ENCODE assay signal across 8 cellular contexts in genomic region chr7:100080895-100081534, GRCh38. TPM values are rescaled to one million over a fixed set of nuclear protein-coding genes. Genes with fewer than 3 reads are reported as not detected.
A peak's percentile ranks its signal among the peaks of the same experiment; 100 is the strongest.
DNase-seq lines count a peak whose midpoint lies in the region; ATAC-seq, FAIRE-seq and TF ChIP-seq lines count a peak whose summit lies in the region.

No MANE protein-coding gene starts in this region.

- peak overlapping the region; percentile 81 for H3K4me2 ChIP-seq in A549
- H3K4me2 ChIP-seq in neural cell (ENCODE audit: low read length): peak overlapping the region; percentile 76

- CTCF ChIA-PET in A549 (lab: Yijun Ruan, JAX): interaction anchor here (0.7 to 2.3 kb wide), 3 partner anchors 9 to 90 kb away, joined by 3 to 12 read pairs (median 5); no protein-coding TSS in a partner anchor

- no peaks in the 10 kb centered on the region for H3K27me3 ChIP-seq in NT2/D1 (ENCODE audit: insufficient read depth, insufficient read length)
- no peaks in the 10 kb centered on the region for H3K27me3 ChIP-seq in neural cell (ENCODE audit: insufficient read depth, low read depth, low read length)

- H3K36me3 ChIP-seq in NT2/D1 (ENCODE audit: insufficient read depth, insufficient read length, low read length) (peaks cover 38% of the 10 kb centered on the region), neural cell (ENCODE audit: insufficient read depth, low read length) (peaks cover 6% of the 10 kb centered on the region)

- 3% methylated on average over 26 of the region's 34 CpGs for WGBS in A549 (ENCODE audit: missing lambda C conversion rate)

- H3K4me3 ChIP-seq in A549: peak overlapping the region; percentile 98
- peak overlapping the region; percentile 95 for H3K4me3 ChIP-seq in NT2/D1 (ENCODE audit: insufficient read length, low read depth)
- peak overlapping the region; percentile 91 for H3K4me3 ChIP-seq in neural cell (ENCODE audit: low read length)

- TF ChIP-seq EP300 in A549 (IDR thresholded peaks at IDR 0.05) (no peak), neural cell (conservative IDR thresholded peaks at IDR 0.05; ENCODE audit: poor library complexity, severe bottlenecking) (no peak)

- H3K4me3 Mint-ChIP-seq in effector memory CD8-positive, alpha-beta T cell: peak overlapping the region; percentile 87 to 91

- H3K9ac ChIP-seq in NT2/D1 (ENCODE audit: insufficient read length, low read depth): peak overlapping the region; percentile 95
- peak overlapping the region; percentile 93 for H3K9ac ChIP-seq in neural cell (ENCODE audit: low read length)

- H3K79me2 ChIP-seq in neural cell (replicated peaks; ENCODE audit: insufficient read depth, low read length): peaks cover 47% of the 10 kb centered on the region

- peak overlapping the region; percentile 57 to 95 for H3K27ac Mint-ChIP-seq in effector memory CD8-positive, alpha-beta T cell

- H3K9me3 ChIP-seq in A549: peaks cover 27% of the 10 kb centered on the region
- H3K9me3 ChIP-seq in NT2/D1 (ENCODE audit: insufficient read depth, low read length): no peaks in the 10 kb centered on the region; the same call in 1 of the 2 replicates
- no peaks in the 10 kb centered on the region for H3K9me3 ChIP-seq in neural cell (ENCODE audit: low read length)

- peaks cover 25 to 34% of the 10 kb centered on the region in 2 donors for H3K4me1 Mint-ChIP-seq in effector memory CD8-positive, alpha-beta T cell (ENCODE audit: low read depth in 2 of 2)

- TF ChIP-seq POLR2A in A549 (IDR thresholded peaks at IDR 0.05; ENCODE audit: low read length): no peak

- no peak for DNase-seq in A549 (ENCODE audit: low read depth in 1 of 2, low spot score in 1 of 2)
- DNase-seq in NT2/D1 (ENCODE audit: low read depth, low spot score): no peak
- peak in 1 of 3 experiments; percentile 13 for DNase-seq in effector memory CD8-positive, alpha-beta T cell
- no peak for DNase-seq in cortex of kidney (lab: John Stamatoyannopoulos, UW)
- no peak for DNase-seq in GM13977 (ENCODE audit: low spot score)

- peaks cover 45% of the 10 kb centered on the region for H3K36me3 Mint-ChIP-seq in effector memory CD8-positive, alpha-beta T cell (ENCODE audit: insufficient read depth)

- peak; percentile 25 to 66; a peak in 3 of 6 replicates for ATAC-seq in A549
- ATAC-seq in GM18517 (IDR thresholded peaks at IDR 0.05; ENCODE audit: unreplicated experiment): peak; percentile 2
- ATAC-seq in effector memory CD8-positive, alpha-beta T cell (replicated peaks): no peak
- ATAC-seq in HG03354 (IDR thresholded peaks at IDR 0.05; ENCODE audit: poor library complexity, severe bottlenecking, unreplicated experiment): no peak

- no peaks in the 10 kb centered on the region for H4K20me1 ChIP-seq in neural cell (ENCODE audit: insufficient read depth)

- no peaks in the 10 kb centered on the region for H3K9me3 Mint-ChIP-seq in effector memory CD8-positive, alpha-beta T cell

- H3K4me1 ChIP-seq in A549: peaks cover 7% of the 10 kb centered on the region; the same call in 1 of the 3 replicates
- H3K4me1 ChIP-seq in NT2/D1 (ENCODE audit: insufficient read depth, insufficient read length): peaks cover 3% of the 10 kb centered on the region

- peak overlapping the region; percentile 56 for H2AFZ ChIP-seq in neural cell (ENCODE audit: low read depth, low read length)

- peak overlapping the region; percentile 88 to 90 for H3K27ac ChIP-seq in A549
- H3K27ac ChIP-seq in neural cell (ENCODE audit: low read length): peak overlapping the region; percentile 88

- in situ Hi-C loops in GM13977 (cut with MboI; ENCODE audit: low pct_unique_long_range_greater_than_20kb, low sequenced_read_pairs, unreplicated experiment): no loop called here

- no peaks in the 10 kb centered on the region for H3F3A ChIP-seq in neural cell (ENCODE audit: insufficient read depth, low read length, poor library complexity, severe bottlenecking)

- FAIRE-seq in A549 (lab: Jason Lieb, UNC): no peak

- no peaks in the 10 kb centered on the region for H3K9me2 ChIP-seq in neural cell (ENCODE audit: insufficient read depth, low read length)

- POLR2A ChIA-PET in A549 (lab: Yijun Ruan, JAX): no interaction called here

- TF ChIP-seq RAD21 in A549 (conservative IDR thresholded peaks at IDR 0.05 in 1 of 2, IDR thresholded peaks at IDR 0.05 in 1 of 2) (no peak), neural cell (conservative IDR thresholded peaks at IDR 0.05) (no peak)

- H3K27me3 Mint-ChIP-seq in effector memory CD8-positive, alpha-beta T cell: no peaks in the 10 kb centered on the region

- TF ChIP-seq CTCF in A549 (IDR thresholded peaks at IDR 0.05): no peak
- no peak for TF ChIP-seq CTCF in neural cell (IDR thresholded peaks at IDR 0.05; ENCODE audit: poor library complexity, severe bottlenecking)
- TF ChIP-seq CTCF in GM13977 (IDR thresholded peaks at IDR 0.05; ENCODE audit: extremely low read depth, insufficient read depth, missing control alignments): no peak

TF ChIP-seq in A549, 52 proteins besides CTCF, POLR2A, EP300 and RAD21:
- TF ChIP-seq CEBPB (IDR thresholded peaks at IDR 0.05): no peak
- TF ChIP-seq POLR2AphosphoS2 (conservative IDR thresholded peaks at IDR 0.05; ENCODE audit: low read length): no peak
- no peak for TF ChIP-seq HOXA7 (CRISPR knock-in tag; IDR thresholded peaks at IDR 0.05)
- TF ChIP-seq ZFP36 (IDR thresholded peaks at IDR 0.05; ENCODE audit: borderline replicate concordance, partially characterized antibody): no peak
- no peak for TF ChIP-seq BCL3 (IDR thresholded peaks at IDR 0.05)

TF ChIP-seq in neural cell, 6 proteins besides CTCF, POLR2A, EP300 and RAD21:
- no peak for TF ChIP-seq POLR2AphosphoS5 (IDR thresholded peaks at IDR 0.05)
- TF ChIP-seq MXI1 (conservative IDR thresholded peaks at IDR 0.05; ENCODE audit: poor library complexity, severe bottlenecking): peak; percentile 16

RNA-seq across cellular contexts. Expression of gene ZNF3, which starts 0.5 kb away (rescaled TPM):
- polyA plus RNA-seq in A549 (2011; rRNA removed) (29.0 and 30.2 TPM in 2 replicates), A549 (2017; fragmentation: RNase III; extraction: RNeasy Plus Mini Kit Qiagen cat#74134 plus additional on column Dnase treatment) (19.9 to 23.7 TPM (median 22.5 TPM) in 3 replicates), neural cell (57.2 and 71.2 TPM in 2 replicates)
- 11.0 and 12.3 TPM in 2 replicates for polyA plus RNA-seq in A549 (2012; cell fraction: cytosol; rRNA removed)
- polyA plus RNA-seq in A549 (2012; cell fraction: nucleus; rRNA removed): 27.9 and 35.0 TPM in 2 replicates
- polyA minus RNA-seq in A549 (2011; rRNA and poly(A)+ RNA removed): 33.9 and 42.7 TPM in 2 replicates
- 79.6 and 80.0 TPM in 2 replicates for polyA minus RNA-seq in neural cell

RNA-seq across cellular contexts. Expression of gene COPS6, which starts 7.8 kb away (rescaled TPM):
- polyA plus RNA-seq in A549 (2011; rRNA removed) (190 and 192 TPM in 2 replicates), A549 (2017; fragmentation: RNase III; extraction: RNeasy Plus Mini Kit Qiagen cat#74134 plus additional on column Dnase treatment) (205 to 295 TPM (median 219 TPM) in 3 replicates), neural cell (57.1 and 89.2 TPM in 2 replicates)
- polyA plus RNA-seq in A549 (2012; cell fraction: cytosol; rRNA removed): 284 TPM in 2 replicates
- 142 and 159 TPM in 2 replicates for polyA plus RNA-seq in A549 (2012; cell fraction: nucleus; rRNA removed)
- 225 and 256 TPM in 2 replicates for polyA minus RNA-seq in A549 (2011; rRNA and poly(A)+ RNA removed)
- 29.9 and 38.2 TPM in 2 replicates for polyA minus RNA-seq in neural cell

RNA-seq across cellular contexts. Expression of gene MCM7, which starts 20.2 kb away (rescaled TPM):
- polyA plus RNA-seq in A549 (2011; rRNA removed) (138 and 145 TPM in 2 replicates), A549 (2017; fragmentation: RNase III; extraction: RNeasy Plus Mini Kit Qiagen cat#74134 plus additional on column Dnase treatment) (265 to 287 TPM (median 280 TPM) in 3 replicates), neural cell (118 and 146 TPM in 2 replicates)
- 433 and 443 TPM in 2 replicates for polyA plus RNA-seq in A549 (2012; cell fraction: cytosol; rRNA removed)
- 711 and 931 TPM in 2 replicates for polyA plus RNA-seq in A549 (2012; cell fraction: nucleus; rRNA removed)
- 261 and 274 TPM in 2 replicates for polyA minus RNA-seq in A549 (2011; rRNA and poly(A)+ RNA removed)
- 57.9 and 65.0 TPM in 2 replicates for polyA minus RNA-seq in neural cell

RNA-seq across cellular contexts. Expression of gene AP4M1, which starts 20.4 kb away (rescaled TPM):
- polyA plus RNA-seq in A549 (2011; rRNA removed) (13.7 and 16.6 TPM in 2 replicates), A549 (2017; fragmentation: RNase III; extraction: RNeasy Plus Mini Kit Qiagen cat#74134 plus additional on column Dnase treatment) (16.5 to 18.3 TPM (median 18.1 TPM) in 3 replicates), neural cell (78.9 and 100 TPM in 2 replicates)
- polyA plus RNA-seq in A549 (2012; cell fraction: cytosol; rRNA removed): 17.3 and 19.4 TPM in 2 replicates
- polyA plus RNA-seq in A549 (2012; cell fraction: nucleus; rRNA removed): 35.9 and 37.0 TPM in 2 replicates
- 22.7 and 28.1 TPM in 2 replicates for polyA minus RNA-seq in A549 (2011; rRNA and poly(A)+ RNA removed)
- 34.3 and 35.2 TPM in 2 replicates for polyA minus RNA-seq in neural cell

RNA-seq across cellular contexts. Expression of gene ZSCAN21, which starts 31.4 kb away (rescaled TPM):
- polyA plus RNA-seq in A549 (2011; rRNA removed) (17.9 and 18.3 TPM in 2 replicates), A549 (2017; fragmentation: RNase III; extraction: RNeasy Plus Mini Kit Qiagen cat#74134 plus additional on column Dnase treatment) (8.3 to 9.2 TPM (median 9.1 TPM) in 3 replicates), neural cell (26.0 and 27.6 TPM in 2 replicates)
- polyA plus RNA-seq in A549 (2012; cell fraction: cytosol; rRNA removed): 7.8 and 8.6 TPM in 2 replicates
- polyA plus RNA-seq in A549 (2012; cell fraction: nucleus; rRNA removed): 6.5 and 7.1 TPM in 2 replicates
- polyA minus RNA-seq in A549 (2011; rRNA and poly(A)+ RNA removed): 11.8 and 12.6 TPM in 2 replicates
- polyA minus RNA-seq in neural cell: 28.6 and 31.7 TPM in 2 replicates

Comparison
In these comparisons a context has a peak if more than half of its experiments do, and no peak if none do; other contexts are left out.
1. ATAC-seq: peak in A549 (2 of 2) and GM18517 (single experiment); none in effector memory CD8-positive, alpha-beta T cell (single experiment) and HG03354 (single experiment).
2. Peak in every context shown above with its lines, with median percentiles within 50 percentile points of each other: H3K4me3 ChIP-seq.